10 cellular contexts compared by ENCODE assay signal in genomic region chr11:19919050-19919561, GRCh38.
A peak's percentile ranks its signal among the peaks of the same experiment; 100 is the strongest.
DNase-seq lines count a peak whose midpoint lies in the region; ATAC-seq lines count a peak whose summit lies in the region.
"Had no signal": no experiment of that assay in that cellular context is flagged by ENCODE, and none has a peak within 500 bp of the region (broad histone marks: within the 10 kb centered on the region; RNA-seq: fewer than 3 reads in every experiment).

No MANE protein-coding gene starts in this region.

- in situ Hi-C loops in Caki2 (cut with HindIII; ENCODE audit: low pct_unique_long_range_greater_than_20kb, low sequenced_read_pairs), result no loop called here

- ATAC-seq in GM21360 (IDR thresholded peaks at IDR 0.05; ENCODE audit: unreplicated experiment) (no peak), HG03108 (IDR thresholded peaks at IDR 0.05; ENCODE audit: unreplicated experiment) (no peak)

- peak; percentile 66 for DNase-seq in Caki2 (ENCODE audit: low read depth)
- peak; percentile 53 for DNase-seq in RKO (ENCODE audit: low spot score)
- peak; percentile 93 for DNase-seq in fibroblast of gingiva (ENCODE audit: low read depth)
- peak; percentile 81 for DNase-seq in posterior vena cava (ENCODE audit: low spot score)
- no peak for DNase-seq in DMS153 (lab: John Stamatoyannopoulos, UW)
- DNase-seq in activated effector memory CD4-positive, alpha-beta T cell treated with anti-CD3 and anti-CD28 coated beads, Interleukin-2, amount 50 U/mL, for 16 hours, result no peak
- DNase-seq: activated naive CD4-positive, alpha-beta T cell treated with anti-CD3 and anti-CD28 coated beads for 36 hours; islet precursor cell had no signal

- intact Hi-C loops in posterior vena cava (cut with DNase I), result no loop called here

Comparison
In these comparisons a context has a peak if more than half of its experiments do, and no peak if none do; other contexts are left out.
1. DNase-seq: peak in Caki2 (single experiment), RKO (single experiment), fibroblast of gingiva (single experiment) and posterior vena cava (single experiment); none in DMS153 (single experiment) and activated effector memory CD4-positive, alpha-beta T cell treated with anti-CD3 and anti-CD28 coated beads, Interleukin-2, amount 50 U/mL, for 16 hours (single experiment).